ENCODE assay signal across 10 cellular contexts in the genomic region with DNA sequence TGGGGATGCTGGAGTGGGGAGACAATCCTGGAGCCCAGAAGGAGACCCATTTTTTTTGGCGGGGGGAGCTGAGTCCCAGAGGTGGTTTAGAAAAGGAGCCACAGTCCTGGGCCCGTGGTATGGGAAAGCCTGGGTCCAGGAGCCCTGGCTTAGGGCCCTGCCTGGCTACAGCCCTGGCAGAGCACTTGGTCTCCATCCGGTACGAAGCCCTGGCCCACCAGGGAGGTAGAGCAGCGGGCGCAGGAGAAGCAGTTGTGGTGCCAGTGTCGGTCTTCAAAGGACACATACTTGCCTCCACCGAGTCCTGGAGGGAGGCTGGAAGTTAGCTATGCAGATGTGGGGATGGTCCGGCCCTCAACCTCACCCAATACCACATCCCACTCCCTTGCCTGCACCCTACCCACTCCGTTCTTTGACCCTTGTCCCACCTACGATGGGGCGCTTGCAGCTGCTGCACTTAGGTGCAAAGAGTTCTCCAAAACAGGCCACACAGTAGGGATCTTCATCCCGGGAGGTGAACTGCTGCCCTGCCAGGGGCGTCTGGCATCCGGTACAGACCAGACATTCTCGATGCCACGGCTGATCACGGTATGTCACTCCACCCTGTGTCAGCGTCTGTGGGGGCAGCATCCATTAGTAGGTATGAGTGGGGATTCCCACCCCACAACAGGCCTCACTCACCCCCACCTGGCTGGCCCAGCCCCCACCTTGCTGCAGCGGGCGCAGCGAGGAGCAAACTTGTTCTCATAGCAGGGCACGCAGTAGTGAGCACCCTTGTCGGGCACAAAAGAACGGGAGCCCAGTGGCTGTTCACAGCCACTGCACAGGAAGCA. TPM values are rescaled to one million over a fixed set of nuclear protein-coding genes. Genes with fewer than 3 reads are reported as not detected.
DNase-seq lines count a peak whose midpoint lies in the region; ATAC-seq and TF ChIP-seq lines count a peak whose summit lies in the region.
"Had no signal": no experiment of that assay in that cellular context is flagged by ENCODE, and none has a peak within 500 bp of the region (broad histone marks: within the 10 kb centered on the region; RNA-seq: fewer than 3 reads in every experiment).

No MANE protein-coding gene starts in this region.

- H3K4me3 ChIP-seq in AG04450 (ENCODE audit: low read depth, low read length) (no peak overlapping the region), SK-N-MC (no peak overlapping the region; the same call in 1 of the 2 replicates), hepatocyte (no peak overlapping the region), sigmoid colon (no peak overlapping the region)
- H3K4me3 ChIP-seq in effector memory CD4-positive, alpha-beta T cell (ENCODE audit: insufficient read depth, low read depth, low read length, poor library complexity, severe bottlenecking) = no peak overlapping the region

- no peaks in the 10 kb centered on the region for H3K27me3 ChIP-seq in AG04450 (ENCODE audit: control insufficient read depth, insufficient read depth, low read length)
- no peaks in the 10 kb centered on the region for H3K27me3 ChIP-seq in hepatocyte
- H3K27me3 ChIP-seq in sigmoid colon = no peaks in the 10 kb centered on the region
- H3K27me3 ChIP-seq in effector memory CD4-positive, alpha-beta T cell (replicated peaks; ENCODE audit: control insufficient read depth, insufficient read depth, low read length, poor library complexity, severe bottlenecking) = no peaks in the 10 kb centered on the region

- TF ChIP-seq EP300 in sigmoid colon (IDR thresholded peaks at IDR 0.05) = no peak

- no peak for ATAC-seq in HG03432 (IDR thresholded peaks at IDR 0.05; ENCODE audit: unreplicated experiment)
- ATAC-seq: HCT116 had no signal

- CTCF ChIA-PET in AG04450 (lab: Charles Lee) = interaction anchor here (0.5 to 1.3 kb wide), 2 partner anchors 21 to 22 kb away, joined by 4 read pairs; no protein-coding TSS in a partner anchor

- H3K9me2 ChIP-seq in hepatocyte (replicated peaks; ENCODE audit: insufficient read depth) = no peaks in the 10 kb centered on the region

- H4K20me1 ChIP-seq in hepatocyte (ENCODE audit: insufficient read depth, poor library complexity, severe bottlenecking) = no peaks in the 10 kb centered on the region

- no peak for TF ChIP-seq CTCF in AG04450 (IDR thresholded peaks at IDR 0.05; ENCODE audit: low read depth, low read length)
- TF ChIP-seq CTCF in hepatocyte (IDR thresholded peaks at IDR 0.05; ENCODE audit: poor library complexity) = no peak
- TF ChIP-seq CTCF in sigmoid colon (IDR thresholded peaks at IDR 0.05) = no peak

- peak overlapping the region; percentile 79 for H3K4me2 ChIP-seq in hepatocyte

- H2AFZ ChIP-seq in hepatocyte = no peak overlapping the region

- WGBS in hepatocyte (ENCODE audit: low lambda C conversion rate, missing lambda C conversion rate) = 94% methylated on average over 24 of the region's 25 CpGs
- WGBS in sigmoid colon, 2 donors = 90% methylated on average over 25 of the region's 25 CpGs

- H3K27ac ChIP-seq in AG04450 (ENCODE audit: low read depth, low read length) = peak overlapping the region; percentile 94
- H3K27ac ChIP-seq in SK-N-MC = peak overlapping the region; percentile 97
- peak overlapping the region; percentile 96 for H3K27ac ChIP-seq in hepatocyte
- peak overlapping the region; percentile 88 to 97 (median 95) for H3K27ac ChIP-seq in sigmoid colon
- no peak overlapping the region for H3K27ac ChIP-seq in effector memory CD4-positive, alpha-beta T cell (ENCODE audit: insufficient read depth, low read length, poor library complexity, severe bottlenecking)

- H3K79me2 ChIP-seq in hepatocyte = peaks cover 22% of the 10 kb centered on the region

- H3K36me3 ChIP-seq in SK-N-MC (ENCODE audit: insufficient read depth, low read length) (peaks cover 26% of the 10 kb centered on the region), hepatocyte (replicated peaks; ENCODE audit: insufficient read depth, low read depth) (no peaks in the 10 kb centered on the region), sigmoid colon (peaks cover 0 to 23% (median 8%) of the 10 kb centered on the region in 4 donors)
- H3K36me3 ChIP-seq in effector memory CD4-positive, alpha-beta T cell (ENCODE audit: control insufficient read depth, insufficient read depth, low read length) = no peaks in the 10 kb centered on the region

- no peak for TF ChIP-seq POLR2A in sigmoid colon (IDR thresholded peaks at IDR 0.05)

- peaks cover 38% of the 10 kb centered on the region for H3K4me1 ChIP-seq in hepatocyte (ENCODE audit: insufficient read depth)
- peaks cover 0 to 81% (median 76%) of the 10 kb centered on the region in 4 donors for H3K4me1 ChIP-seq in sigmoid colon
- H3K4me1 ChIP-seq in effector memory CD4-positive, alpha-beta T cell (ENCODE audit: control insufficient read depth, insufficient read depth, low read length, poor library complexity, severe bottlenecking) = no peaks in the 10 kb centered on the region

- POLR2A ChIA-PET in AG04450 (lab: Yijun Ruan, JAX) = interaction anchor here (0.6 to 1.0 kb wide), 6 partner anchors 12 to 681 kb away, joined by 3 to 10 read pairs (median 4); a partner anchor contains a TSS

- intact Hi-C loops in sigmoid colon (cut with DNase I) = no loop called here

- no peaks in the 10 kb centered on the region; the same call in 1 of the 2 replicates for H3K9me3 ChIP-seq in AG04450 (ENCODE audit: control insufficient read depth, insufficient read depth, low read length)
- no peaks in the 10 kb centered on the region for H3K9me3 ChIP-seq in SK-N-MC (ENCODE audit: low read depth, low read length)
- H3K9me3 ChIP-seq in hepatocyte (ENCODE audit: low read depth) = no peaks in the 10 kb centered on the region
- H3K9me3 ChIP-seq in sigmoid colon = no peaks in the 10 kb centered on the region
- no peaks in the 10 kb centered on the region for H3K9me3 ChIP-seq in effector memory CD4-positive, alpha-beta T cell (ENCODE audit: control insufficient read depth, low read length)

- DNase-seq in AG04450 (ENCODE audit: low read depth, low spot score) (no peak), SK-N-MC (ENCODE audit: low read depth, low spot score) (no peak), hepatocyte (ENCODE audit: low spot score) (no peak), sigmoid colon (no peak), amniotic stem cell (lab: John Stamatoyannopoulos, UW) (no peak), NCI-H345 treated with DMSO at 0.1 percent for 48 hours (lab: John Stamatoyannopoulos, UW; ENCODE audit: unreplicated experiment) (no peak)
- DNase-seq in effector memory CD4-positive, alpha-beta T cell = no peak
- DNase-seq: NCI-H1694 had no signal

- peak overlapping the region; percentile 87 for H3K9ac ChIP-seq in SK-N-MC (ENCODE audit: insufficient read length)

RNA-seq across cellular contexts. Expression of a gene that starts 7.7 kb away (rescaled TPM):
- polyA plus RNA-seq in AG04450 (2011; rRNA removed) (60.0 and 76.1 TPM in 2 replicates), hepatocyte (40.9 and 52.8 TPM in 2 replicates), sigmoid colon (10 to 100 TPM; 15.0 to 30.4 (median 20.6) TPM)
- 45.1 and 58.7 TPM in 2 replicates for polyA minus RNA-seq in AG04450 (2011; rRNA and poly(A)+ RNA removed)
- total RNA-seq in hepatocyte (48.8 and 51.3 TPM in 2 replicates), sigmoid colon (10 to 100 TPM; 41.4 to 50.1 (median 44.7) TPM)

RNA-seq across cellular contexts. Expression of a gene that starts 7.8 kb away (rescaled TPM):
- polyA plus RNA-seq in AG04450 (2011; rRNA removed) = 10.0 and 13.5 TPM in 2 replicates
- 37.2 and 41.7 TPM in 2 replicates for polyA minus RNA-seq in AG04450 (2011; rRNA and poly(A)+ RNA removed)
- total RNA-seq in hepatocyte = 8.4 and 27.2 TPM in 2 replicates
- polyA plus RNA-seq in hepatocyte = 27.2 and 28.6 TPM in 2 replicates
- total RNA-seq in sigmoid colon = 10 to 100 TPM; 38.9 to 76.4 (median 46.6) TPM
- polyA plus RNA-seq in sigmoid colon = 10 to 100 TPM in 1 of 3 donors, 1 to 10 TPM in 2; 2.5 to 13.4 (median 9.0) TPM

RNA-seq across cellular contexts. Expression of a gene that starts 15.1 kb away (rescaled TPM):
- 32.9 and 43.8 TPM in 2 replicates for polyA plus RNA-seq in AG04450 (2011; rRNA removed)
- polyA minus RNA-seq in AG04450 (2011; rRNA and poly(A)+ RNA removed) = 14.8 and 18.5 TPM in 2 replicates
- total RNA-seq in hepatocyte = 29.9 and 39.2 TPM in 2 replicates
- 31.1 and 36.2 TPM in 2 replicates for polyA plus RNA-seq in hepatocyte
- 10 to 100 TPM; 54.8 to 76.5 (median 66.9) TPM for total RNA-seq in sigmoid colon
- 10 to 100 TPM; 14.4 to 28.5 (median 15.0) TPM for polyA plus RNA-seq in sigmoid colon

RNA-seq across cellular contexts. Expression of a gene that starts 49.1 kb away (rescaled TPM):
- polyA plus RNA-seq in AG04450 (2011; rRNA removed) = not detected in 2 replicates
- not detected in 2 replicates for polyA minus RNA-seq in AG04450 (2011; rRNA and poly(A)+ RNA removed)
- total RNA-seq in hepatocyte = 1.0 TPM in 1 of 2 replicates, not detected in the other
- 0.73 and 0.83 TPM in 2 replicates for polyA plus RNA-seq in hepatocyte
- not detected for total RNA-seq in sigmoid colon
- polyA plus RNA-seq in sigmoid colon = under 1 TPM in 1 of 3 donors, not detected in 2; 0.09 TPM

RNA-seq across cellular contexts. Expression of a gene that starts 50.6 kb away (rescaled TPM):
- polyA plus RNA-seq in AG04450 (2011; rRNA removed) (20.1 and 21.9 TPM in 2 replicates), hepatocyte (6.1 and 9.3 TPM in 2 replicates), sigmoid colon (10 to 100 TPM in 1 of 3 donors, 1 to 10 TPM in 2; 5.1 to 18.3 (median 5.4) TPM)
- polyA minus RNA-seq in AG04450 (2011; rRNA and poly(A)+ RNA removed) = 26.8 and 28.5 TPM in 2 replicates
- total RNA-seq in hepatocyte (16.3 and 18.3 TPM in 2 replicates), sigmoid colon (10 to 100 TPM; 29.0 to 34.1 (median 31.7) TPM)
